ENCODE assay signal across 28 cellular contexts in the genomic region with DNA sequence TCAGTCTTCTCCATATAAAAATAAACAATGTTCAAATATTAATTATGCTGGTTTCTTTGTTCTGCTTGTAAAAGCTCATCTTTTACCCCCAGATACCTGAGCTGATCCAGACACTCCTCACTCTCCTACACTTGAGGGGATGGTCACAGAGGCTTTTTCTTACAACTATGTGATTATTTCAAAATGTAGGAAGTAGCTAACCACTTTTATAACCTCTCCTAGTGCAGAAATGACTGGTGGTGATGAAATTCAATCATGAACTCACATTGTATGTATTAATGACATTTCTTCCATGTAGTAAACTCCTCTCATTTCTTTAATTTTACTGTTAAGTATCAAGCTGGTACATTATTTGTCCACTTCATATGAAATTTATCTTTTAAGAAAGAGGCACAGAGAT.
DNase-seq lines count a peak whose midpoint lies in the region; ATAC-seq and TF ChIP-seq lines count a peak whose summit lies in the region.
"Had no signal": no experiment of that assay in that cellular context is flagged by ENCODE, and none has a peak within 500 bp of the region (broad histone marks: within the 10 kb centered on the region; RNA-seq: fewer than 3 reads in every experiment).

No MANE protein-coding gene starts in this region.

- H3K27ac ChIP-seq in OCI-LY7 (ENCODE audit: low read depth, low read length, poor library complexity, severe bottlenecking) (no peak overlapping the region), upper lobe of right lung (no peak overlapping the region)
- H3K27ac ChIP-seq: 22Rv1, epithelial cell of prostate, hepatocyte, PC-9 had no signal

- TF ChIP-seq CTCF in OCI-LY7 (conservative IDR thresholded peaks at IDR 0.05; ENCODE audit: low read length) (no peak), upper lobe of right lung (IDR thresholded peaks at IDR 0.05) (no peak)

- POLR2A ChIA-PET in OCI-LY7 (lab: Charles Lee): interaction anchor here (0.5 to 0.9 kb wide), 2 partner anchors 17 to 76 kb away, joined by 3 read pairs; no protein-coding TSS in a partner anchor

- H3K4me2 ChIP-seq in OCI-LY7 (ENCODE audit: low read length): no peak overlapping the region
- H3K4me2 ChIP-seq: hepatocyte, PC-9 had no signal

- no peaks in the 10 kb centered on the region for H3K9me2 ChIP-seq in OCI-LY7 (ENCODE audit: insufficient read depth, low read length)

- no peaks in the 10 kb centered on the region for H3K27me3 ChIP-seq in upper lobe of right lung
- H3K27me3 ChIP-seq: hepatocyte had no signal

- H3K4me3 Mint-ChIP-seq in dendritic cell treated with granulocyte-macrophage colony-stimulating factor and Interleukin-4, amounts not matched to agents 40 ng/mL and 50 ng/mL, for 4 days: no peak overlapping the region
- H3K4me3 Mint-ChIP-seq: neural crest cell, T-helper 17 cell, WTC11 had no signal

- H3K9me3 Mint-ChIP-seq in dendritic cell treated with granulocyte-macrophage colony-stimulating factor and Interleukin-4, amounts not matched to agents 40 ng/mL and 50 ng/mL, for 4 days: no peaks in the 10 kb centered on the region
- H3K9me3 Mint-ChIP-seq: neural crest cell, WTC11 had no signal

- H3K4me1 ChIP-seq in OCI-LY7 (ENCODE audit: insufficient read depth, low read length, poor library complexity, severe bottlenecking) (no peaks in the 10 kb centered on the region), upper lobe of right lung (peaks cover 12% of the 10 kb centered on the region)

- BruUV-seq in OCI-LY7 (replicated peaks; lab: Mats Ljungman, UMichigan): no TSS peak

- H3K27ac Mint-ChIP-seq in dendritic cell treated with granulocyte-macrophage colony-stimulating factor and Interleukin-4, amounts not matched to agents 40 ng/mL and 50 ng/mL, for 4 days: peak overlapping the region; percentile 17
- H3K27ac Mint-ChIP-seq: progenitor cell of endocrine pancreas, T-helper 17 cell, WTC11 had no signal

- H4K20me1 ChIP-seq in OCI-LY7 (ENCODE audit: insufficient read depth, low read length): no peaks in the 10 kb centered on the region

- peaks cover 35% of the 10 kb centered on the region for H3K4me1 Mint-ChIP-seq in dendritic cell treated with granulocyte-macrophage colony-stimulating factor and Interleukin-4, amounts not matched to agents 40 ng/mL and 50 ng/mL, for 4 days (ENCODE audit: low read depth)
- H3K4me1 Mint-ChIP-seq: neural crest cell, WTC11 had no signal

- intact Hi-C loops in OCI-LY7 (cut with micrococcal nuclease; ENCODE audit: unreplicated experiment) (no loop called here), upper lobe of right lung (cut with DNase I) (no loop called here)
- intact Hi-C loops in dendritic cell treated with granulocyte-macrophage colony-stimulating factor and Interleukin-4, amounts not matched to agents 40 ng/mL and 50 ng/mL, for 4 days (cut with micrococcal nuclease): no loop called here

- no peaks in the 10 kb centered on the region for H3K36me3 Mint-ChIP-seq in dendritic cell treated with granulocyte-macrophage colony-stimulating factor and Interleukin-4, amounts not matched to agents 40 ng/mL and 50 ng/mL, for 4 days (ENCODE audit: low read depth)
- H3K36me3 Mint-ChIP-seq: immature natural killer cell, WTC11 had no signal

- no peaks in the 10 kb centered on the region for H3K79me2 ChIP-seq in OCI-LY7 (ENCODE audit: insufficient read depth, low read depth, low read length)
- H3K79me2 ChIP-seq: hepatocyte had no signal

- peak overlapping the region; percentile 21; the same call in 1 of the 2 replicates for H2AFZ ChIP-seq in OCI-LY7 (ENCODE audit: low read length)
- H2AFZ ChIP-seq: hepatocyte had no signal

- CTCF ChIA-PET in OCI-LY7 (lab: Charles Lee; ENCODE audit: unreplicated experiment): no interaction called here

- no peak overlapping the region for H3K4me3 ChIP-seq in OCI-LY7 (ENCODE audit: low read depth, low read length, poor library complexity, severe bottlenecking)
- H3K4me3 ChIP-seq in upper lobe of right lung: no peak overlapping the region
- H3K4me3 ChIP-seq: GM12878, hepatocyte, K562, PC-9 had no signal

- DNase-seq in SIG-M5 treated with dmso at 0.1 percent for 504 hours (lab: John Stamatoyannopoulos, UW; ENCODE audit: unreplicated experiment): peak; percentile 65
- DNase-seq in SIG-M5 (lab: John Stamatoyannopoulos, UW): no peak
- DNase-seq in OCI-LY7 (ENCODE audit: low spot score): no peak
- no peak for DNase-seq in upper lobe of right lung
- DNase-seq in amygdala (lab: John Stamatoyannopoulos, UW): no peak
- DNase-seq in T-helper 9 cell: no peak
- DNase-seq: activated CD4-positive, alpha-beta T cell treated with anti-CD3 and anti-CD28 coated beads, Interleukin-2, amount 50 U/mL, for 48 hours; activated naive CD4-positive, alpha-beta T cell; activated T-cell treated with anti-CD3 and anti-CD28 coated beads for 4 hours; anterior cingulate cortex; DND-41; HCEC 1CT; immature natural killer cell; left ventricle myocardium superior; NCI-H187; PC-9; SHP77 treated with DMSO at 0.1 percent for 48 hours; T-helper 17 cell had no signal

- H3K27me3 Mint-ChIP-seq in dendritic cell treated with granulocyte-macrophage colony-stimulating factor and Interleukin-4, amounts not matched to agents 40 ng/mL and 50 ng/mL, for 4 days: no peaks in the 10 kb centered on the region
- H3K27me3 Mint-ChIP-seq: progenitor cell of endocrine pancreas, T-helper 17 cell had no signal

- ATAC-seq in upper lobe of right lung (peak; percentile 40), HG03432 (IDR thresholded peaks at IDR 0.05; ENCODE audit: unreplicated experiment) (no peak)
- ATAC-seq: GM12878, K562, left ventricle myocardium superior, T-helper 17 cell, WTC11 had no signal

- H3K36me3 ChIP-seq in OCI-LY7 (ENCODE audit: insufficient read depth, low read length) (no peaks in the 10 kb centered on the region), upper lobe of right lung (no peaks in the 10 kb centered on the region)

- no peaks in the 10 kb centered on the region for H3K9me3 ChIP-seq in OCI-LY7 (ENCODE audit: low read length)
- H3K9me3 ChIP-seq in upper lobe of right lung: no peaks in the 10 kb centered on the region
